ENCODE assay signal across 7 cellular contexts in the genomic region with DNA sequence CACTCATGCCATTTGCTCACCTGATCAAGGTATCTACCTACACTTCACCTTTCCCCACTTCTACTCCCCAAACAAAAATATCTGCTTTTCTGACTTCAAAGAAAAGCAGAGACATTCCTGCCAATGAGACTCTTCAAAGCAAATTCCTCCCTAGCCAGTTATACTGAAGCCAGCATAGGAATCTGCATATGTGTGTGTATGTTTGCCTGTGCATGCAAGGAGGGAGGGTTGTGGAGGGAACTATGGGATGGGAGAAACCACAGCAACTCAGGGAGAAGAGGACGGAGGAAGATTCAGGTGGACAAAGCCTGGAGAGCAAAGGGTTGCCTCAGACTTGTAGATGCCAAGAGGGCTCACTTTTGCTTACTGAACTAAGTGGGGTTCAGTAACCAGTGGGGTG.
"Had no signal": no experiment of that assay in that cellular context is flagged by ENCODE, and none has a peak within 500 bp of the region (broad histone marks: within the 10 kb centered on the region; RNA-seq: fewer than 3 reads in every experiment).

No MANE protein-coding gene starts in this region.

- H3K4me1 Mint-ChIP-seq: GM23338, IgD-negative memory B cell had no signal

- ATAC-seq: GM23338, HepG2 had no signal

- H3K4me3 ChIP-seq: GM23338 had no signal

- H3K9me3 Mint-ChIP-seq: GM23338, H9, HFFc6 had no signal

- H3K27ac ChIP-seq: HL-60 had no signal

- H3K27ac Mint-ChIP-seq: GM23338, H9, HFFc6, IgD-negative memory B cell had no signal

- DNase-seq: H9, HCEC 1CT, HFFc6 had no signal

- H3K4me3 Mint-ChIP-seq: GM23338, H9, HFFc6, IgD-negative memory B cell had no signal
